Comparison of ENCODE assay signal across 15 cellular contexts in the genomic region with DNA sequence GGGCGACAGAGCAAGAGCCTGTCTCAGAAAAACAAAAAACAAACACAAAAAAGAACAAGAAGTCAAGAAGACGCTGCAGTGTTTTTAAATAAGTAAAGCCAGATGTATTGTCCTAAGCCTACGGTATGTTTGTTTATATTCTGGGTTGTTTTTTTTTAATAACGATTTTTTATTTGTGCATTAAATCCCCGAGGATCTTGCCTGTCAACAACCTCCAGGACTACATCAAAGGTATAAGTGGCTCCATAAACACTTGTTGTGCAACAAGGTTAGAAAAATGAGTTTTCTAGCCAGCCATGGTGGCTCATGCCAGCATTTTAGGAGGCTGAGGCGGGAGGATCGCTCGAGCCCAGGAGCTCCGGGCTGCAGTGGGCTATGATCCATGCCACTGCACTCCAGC. TPM values are rescaled to one million over a fixed set of nuclear protein-coding genes. Genes with fewer than 3 reads are reported as not detected.
DNase-seq lines count a peak whose midpoint lies in the region; ATAC-seq and TF ChIP-seq lines count a peak whose summit lies in the region.
"Had no signal": no experiment of that assay in that cellular context is flagged by ENCODE, and none has a peak within 500 bp of the region (broad histone marks: within the 10 kb centered on the region; RNA-seq: fewer than 3 reads in every experiment).

No MANE protein-coding gene starts in this region.

- TF ChIP-seq CTCF in HEK293 (tag by site-specific recombination; IDR thresholded peaks at IDR 0.05) (no peak), colonic mucosa (IDR thresholded peaks at IDR 0.05) (no peak)

- H3K9ac ChIP-seq in colonic mucosa (ENCODE audit: low read depth in 2 of 2, low read length in 2 of 2) = no peak overlapping the region
- H3K9ac ChIP-seq in stomach smooth muscle (ENCODE audit: low read length in 2 of 2) = no peak overlapping the region

- intact Hi-C loops in colonic mucosa (cut with DNase I) = no loop called here

- H3K27me3 ChIP-seq in colonic mucosa (no peaks in the 10 kb centered on the region), stomach smooth muscle (ENCODE audit: control insufficient read depth in 1 of 2, insufficient read depth in 2 of 2, low read length in 2 of 2) (no peaks in the 10 kb centered on the region)

- H3K36me3 ChIP-seq in HEK293 (ENCODE audit: control insufficient read depth in 2 of 2, insufficient read depth in 1 of 2, low read length in 2 of 2) (peaks cover 0 to 15% of the 10 kb centered on the region in 2 experiments; a peak in 1 of 3 replicates), colonic mucosa (no peaks in the 10 kb centered on the region), stomach smooth muscle (ENCODE audit: control insufficient read depth in 2 of 2, insufficient read depth in 2 of 2, low read length in 2 of 2) (peaks cover 0 to 7% of the 10 kb centered on the region in 2 donors)

- H3K27ac ChIP-seq in HEK293 (ENCODE audit: extremely low read depth, low read depth, low read length) (no peak overlapping the region), colonic mucosa (peak overlapping the region; percentile 42), stomach smooth muscle (ENCODE audit: low read length) (peak overlapping the region; percentile 31)

- H3K4me3 ChIP-seq in HEK293 (ENCODE audit: low read depth, low read length) = no peak overlapping the region
- no peak overlapping the region for H3K4me3 ChIP-seq in colonic mucosa
- no peak overlapping the region for H3K4me3 ChIP-seq in stomach smooth muscle (ENCODE audit: low read length in 2 of 2)

- no peak for DNase-seq in colonic mucosa
- DNase-seq in left lobe of liver (ENCODE audit: low spot score) = peak; percentile 28
- DNase-seq in central memory CD4-positive, alpha-beta T cell = no peak
- no peak for DNase-seq in activated CD4-positive, CD25-positive, alpha-beta regulatory T cell (lab: John Stamatoyannopoulos, UW)
- DNase-seq: activated CD4-positive, CD25-positive, alpha-beta regulatory T cell treated with anti-CD3 and anti-CD28 coated beads, Interleukin-2, amount 50 U/mL, for 72 hours; activated T-cell treated with anti-CD3 and anti-CD28 coated beads, Interleukin-2, amount 50 U/mL, for 4 hours; anterior cingulate cortex; CD8-positive, alpha-beta T cell; effector CD4-positive, alpha-beta T cell; stimulated activated CD4-positive, alpha-beta T cell treated with anti-CD3 and anti-CD28 coated beads, Interleukin-2, amount 100 ng/mL, for 48 hours had no signal

- H3K4me1 ChIP-seq in HEK293 (ENCODE audit: control insufficient read depth, insufficient read depth, low read length) (no peaks in the 10 kb centered on the region), colonic mucosa (no peaks in the 10 kb centered on the region), stomach smooth muscle (ENCODE audit: control insufficient read depth, insufficient read depth, low read length) (peaks cover 26% of the 10 kb centered on the region)

- ATAC-seq in left lobe of liver = no peak
- no peak for ATAC-seq in HG02885 (IDR thresholded peaks at IDR 0.05; ENCODE audit: poor library complexity, unreplicated experiment)
- ATAC-seq in HG02759 (IDR thresholded peaks at IDR 0.05; ENCODE audit: unreplicated experiment) = no peak
- ATAC-seq: activated T-cell treated with anti-CD3 and anti-CD28 coated beads, Interleukin-2, amount 50 U/mL, for 4 hours; CD8-positive, alpha-beta T cell; stimulated activated effector memory CD8-positive, alpha-beta T cell treated with anti-CD3 and anti-CD28 coated beads, Interleukin-12 subunit alpha, Interleukin-12 subunit beta, amount 100 ng/mL, for 72 hours had no signal

- CTCF ChIA-PET in HEK293 (lab: Yijun Ruan, JAX) = interaction anchor here (0.6 kb wide), 1 partner anchor 51 kb away, joined by 5 read pairs; no protein-coding TSS in a partner anchor

- POLR2A ChIA-PET in HEK293 (lab: Yijun Ruan, JAX) = no interaction called here

- H3K9me3 ChIP-seq in HEK293 (ENCODE audit: control insufficient read depth, insufficient read depth, low read depth, low read length) (no peaks in the 10 kb centered on the region), colonic mucosa (no peaks in the 10 kb centered on the region), stomach smooth muscle (ENCODE audit: control insufficient read depth in 2 of 2, low read length in 2 of 2) (no peaks in the 10 kb centered on the region)

TF ChIP-seq in HEK293, 187 proteins besides CTCF, POLR2A, EP300 and RAD21:
- TF ChIP-seq ZNF133 (tag by site-specific recombination; IDR thresholded peaks at IDR 0.05) = peak; percentile 82
- no peak for TF ChIP-seq ZBTB48 (tag by site-specific recombination; IDR thresholded peaks at IDR 0.05)

RNA-seq across cellular contexts. Expression of gene ITGB5, which starts 26.1 kb away (rescaled TPM):
- total RNA-seq in colonic mucosa (10 to 100 TPM; 74.4 to 74.8 TPM), left lobe of liver (74.7 TPM)
